ENCODE assay signal across 25 cellular contexts in genomic region chr19:5648464-5648863, GRCh38.
"Had no signal": no experiment of that assay in that cellular context is flagged by ENCODE, and none has a peak within 500 bp of the region (broad histone marks: within the 10 kb centered on the region; RNA-seq: fewer than 3 reads in every experiment).

No MANE protein-coding gene starts in this region.

- H3K27ac Mint-ChIP-seq: activated CD8-positive, alpha-beta T cell treated with anti-CD3 and anti-CD28 coated beads for 36 hours; activated T-helper 1 cell treated with anti-CD3 and anti-CD28 coated beads, Interleukin-12 subunit alpha, Interleukin-12 subunit beta, Interleukin-2, Interleukin-4 antibody, amounts not matched to agents 30 ng/mL and 10 ng/mL and 1 ng/mL, durations not matched to agents 14 hours and 24 hours and 36 hours had no signal

- H3K4me1 ChIP-seq: breast epithelium, SJSA1 had no signal

- H3K9me3 ChIP-seq: adrenal gland, breast epithelium, SJSA1 had no signal

- ATAC-seq: activated CD4-positive, CD25-positive, alpha-beta regulatory T cell treated with anti-CD3 and anti-CD28 coated beads, Interleukin-2, amount 50 U/mL, for 24 hours; activated CD8-positive, alpha-beta T cell treated with anti-CD3 and anti-CD28 coated beads for 36 hours; PC-3; SK-N-SH treated with all-trans-retinoic acid at 6 μM for 48 hours had no signal

- H3K4me3 ChIP-seq: adrenal gland, breast epithelium, SJSA1 had no signal

- H3K27ac ChIP-seq: adrenal gland, breast epithelium, SJSA1 had no signal

- H3K4me3 Mint-ChIP-seq: activated CD8-positive, alpha-beta T cell treated with anti-CD3 and anti-CD28 coated beads for 36 hours; activated naive CD8-positive, alpha-beta T cell; activated T-helper 1 cell treated with anti-CD3 and anti-CD28 coated beads, Interleukin-12 subunit alpha, Interleukin-12 subunit beta, Interleukin-2, Interleukin-4 antibody, amounts not matched to agents 30 ng/mL and 10 ng/mL and 1 ng/mL, durations not matched to agents 14 hours and 24 hours and 36 hours had no signal

- H3K27me3 Mint-ChIP-seq: activated CD8-positive, alpha-beta T cell treated with anti-CD3 and anti-CD28 coated beads for 36 hours; activated naive CD8-positive, alpha-beta T cell had no signal

- DNase-seq: activated CD4-positive, alpha-beta T cell treated with anti-CD3 and anti-CD28 coated beads for 4 hours; activated CD8-positive, alpha-beta memory T cell treated with anti-CD3 and anti-CD28 coated beads, Interleukin-2, amount 50 U/mL, for 4 hours; activated CD8-positive, alpha-beta T cell treated with anti-CD3 and anti-CD28 coated beads for 36 hours; activated effector memory CD4-positive, alpha-beta T cell treated with anti-CD3 and anti-CD28 coated beads, Interleukin-2, amount 50 U/mL, for 16 hours; activated naive CD4-positive, alpha-beta T cell treated with Interleukin-2 at 50 U/mL for 16 hours; adrenal gland; anterior cingulate cortex; caudate nucleus; MM.1S; NCI-H1105; NCI-H1436; NCI-H1694 treated with DMSO at 0.1 percent for 48 hours; NCI-H2081; NCI-H446; NCI-H524; PC-3; SHP77; SW 1271 had no signal

- FAIRE-seq: RCC 7860 had no signal

- H3K36me3 ChIP-seq: breast epithelium had no signal

- H3K27me3 ChIP-seq: adrenal gland, breast epithelium, SJSA1 had no signal
